Comparison of ENCODE assay signal across 35 cellular contexts in the genomic region with DNA sequence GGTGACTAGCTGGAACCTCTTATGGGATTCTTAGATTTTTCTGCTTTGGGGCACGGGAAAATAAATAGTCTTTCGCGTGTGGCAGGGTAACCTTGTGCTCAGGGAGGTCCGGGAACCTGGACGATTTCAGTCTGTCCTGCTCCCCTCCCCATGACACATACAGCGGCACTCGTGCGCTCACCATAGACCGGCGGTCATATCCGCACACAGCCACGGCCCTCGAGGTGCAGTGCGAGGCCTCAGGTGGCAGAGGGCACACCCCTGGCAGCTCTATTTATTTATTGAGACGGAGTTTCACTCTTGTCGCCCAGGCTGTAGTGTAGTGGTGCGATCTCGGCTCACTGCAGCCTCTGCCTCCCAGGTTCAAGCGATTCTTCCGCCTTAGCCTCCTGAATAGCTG. TPM values are rescaled to one million over a fixed set of nuclear protein-coding genes. Genes with fewer than 3 reads are reported as not detected.
A peak's percentile ranks its signal among the peaks of the same experiment; 100 is the strongest.
DNase-seq lines count a peak whose midpoint lies in the region; ATAC-seq and TF ChIP-seq lines count a peak whose summit lies in the region.
"Had no signal": no experiment of that assay in that cellular context is flagged by ENCODE, and none has a peak within 500 bp of the region (broad histone marks: within the 10 kb centered on the region; RNA-seq: fewer than 3 reads in every experiment).

No MANE protein-coding gene starts in this region.

- no peaks in the 10 kb centered on the region for H3K9me3 Mint-ChIP-seq in activated naive CD4-positive, alpha-beta T cell treated with anti-CD3 and anti-CD28 coated beads, Interleukin-2, amount 10 ng/mL, durations not matched to agents 7 days and 5 days
- no peaks in the 10 kb centered on the region for H3K9me3 Mint-ChIP-seq in activated naive CD4-positive, alpha-beta T cell treated with anti-CD3 and anti-CD28 coated beads for 36 hours
- H3K9me3 Mint-ChIP-seq in type B pancreatic cell = no peaks in the 10 kb centered on the region
- H3K9me3 Mint-ChIP-seq: activated naive CD4-positive, alpha-beta T cell treated with anti-CD3 and anti-CD28 coated beads, Interleukin-2, amount 50 U/mL, for 24 hours; stimulated activated effector memory CD8-positive, alpha-beta T cell treated with anti-CD3 and anti-CD28 coated beads, Interleukin-12 subunit alpha, Interleukin-12 subunit beta, amount 100 ng/mL, for 72 hours; T-cell had no signal

- H2AFZ ChIP-seq in OCI-LY7 (ENCODE audit: low read length) = no peak overlapping the region
- H2AFZ ChIP-seq: GM23248 had no signal

- peaks cover 15% of the 10 kb centered on the region for H3K4me1 ChIP-seq in OCI-LY7 (ENCODE audit: insufficient read depth, low read length, poor library complexity, severe bottlenecking)
- H3K4me1 ChIP-seq: prostate gland, upper lobe of right lung had no signal

- H3K36me3 ChIP-seq in OCI-LY7 (ENCODE audit: insufficient read depth, low read length) = no peaks in the 10 kb centered on the region
- H3K36me3 ChIP-seq: breast epithelium, lower lobe of right lung, neutrophil, prostate gland, sigmoid colon, upper lobe of right lung had no signal

- no peaks in the 10 kb centered on the region for H3K9me2 ChIP-seq in OCI-LY7 (ENCODE audit: insufficient read depth, low read length)

- no peak overlapping the region for H3K27ac ChIP-seq in OCI-LY7 (ENCODE audit: low read depth, low read length, poor library complexity, severe bottlenecking)
- H3K27ac ChIP-seq: breast epithelium, C4-2B, epithelial cell of prostate, GM23248, lower lobe of right lung, neutrophil, prostate gland, RWPE1, sigmoid colon, upper lobe of right lung had no signal

- peak overlapping the region; percentile 69 for H3K27ac Mint-ChIP-seq in activated naive CD4-positive, alpha-beta T cell treated with anti-CD3 and anti-CD28 coated beads, Interleukin-2, amount 10 ng/mL, durations not matched to agents 7 days and 5 days
- no peak overlapping the region for H3K27ac Mint-ChIP-seq in activated naive CD4-positive, alpha-beta T cell treated with anti-CD3 and anti-CD28 coated beads for 36 hours
- H3K27ac Mint-ChIP-seq in type B pancreatic cell = no peak overlapping the region
- H3K27ac Mint-ChIP-seq: stimulated activated effector memory CD8-positive, alpha-beta T cell treated with anti-CD3 and anti-CD28 coated beads, Interleukin-12 subunit alpha, Interleukin-12 subunit beta, amount 100 ng/mL, for 72 hours; T-cell had no signal

- TF ChIP-seq CTCF in OCI-LY7 (conservative IDR thresholded peaks at IDR 0.05; ENCODE audit: low read length) (no peak), type B pancreatic cell (conservative IDR thresholded peaks at IDR 0.05) (no peak)

- H3K4me3 ChIP-seq in OCI-LY7 (ENCODE audit: low read depth, low read length, poor library complexity, severe bottlenecking) = no peak overlapping the region
- H3K4me3 ChIP-seq: breast epithelium, GM23248, lower lobe of right lung, prostate gland, sigmoid colon, upper lobe of right lung had no signal

- peaks cover 91% of the 10 kb centered on the region for H3K27me3 Mint-ChIP-seq in activated naive CD4-positive, alpha-beta T cell treated with anti-CD3 and anti-CD28 coated beads, Interleukin-2, amount 10 ng/mL, durations not matched to agents 7 days and 5 days
- peaks cover 62% of the 10 kb centered on the region for H3K27me3 Mint-ChIP-seq in activated naive CD4-positive, alpha-beta T cell treated with anti-CD3 and anti-CD28 coated beads for 36 hours (ENCODE audit: low read depth)
- peaks cover 80% of the 10 kb centered on the region for H3K27me3 Mint-ChIP-seq in type B pancreatic cell

- no peaks in the 10 kb centered on the region for H3K79me2 ChIP-seq in OCI-LY7 (ENCODE audit: insufficient read depth, low read depth, low read length)

- H3K36me3 Mint-ChIP-seq in activated naive CD4-positive, alpha-beta T cell treated with anti-CD3 and anti-CD28 coated beads, Interleukin-2, amount 10 ng/mL, durations not matched to agents 7 days and 5 days = no peaks in the 10 kb centered on the region
- H3K36me3 Mint-ChIP-seq in activated naive CD4-positive, alpha-beta T cell treated with anti-CD3 and anti-CD28 coated beads for 36 hours (ENCODE audit: low read depth) = no peaks in the 10 kb centered on the region
- H3K36me3 Mint-ChIP-seq in type B pancreatic cell = no peaks in the 10 kb centered on the region
- H3K36me3 Mint-ChIP-seq: activated naive CD4-positive, alpha-beta T cell treated with anti-CD3 and anti-CD28 coated beads, Interleukin-2, amount 50 U/mL, for 24 hours; T-cell had no signal

- CTCF ChIA-PET in activated naive CD4-positive, alpha-beta T cell treated with anti-CD3 and anti-CD28 coated beads, Interleukin-2, amount 10 ng/mL, durations not matched to agents 7 days and 5 days (lab: Charles Lee) = no interaction called here
- CTCF ChIA-PET in activated naive CD4-positive, alpha-beta T cell treated with anti-CD3 and anti-CD28 coated beads for 36 hours (lab: Charles Lee) = no interaction called here
- CTCF ChIA-PET in OCI-LY7 (lab: Charles Lee; ENCODE audit: unreplicated experiment) = no interaction called here

- no peaks in the 10 kb centered on the region for H3K9me3 ChIP-seq in OCI-LY7 (ENCODE audit: low read length)
- H3K9me3 ChIP-seq: breast epithelium, Caco-2, lower lobe of right lung, neutrophil, prostate gland, sigmoid colon, upper lobe of right lung had no signal

- DNase-seq in activated naive CD4-positive, alpha-beta T cell treated with anti-CD3 and anti-CD28 coated beads, Interleukin-2, amount 10 ng/mL, durations not matched to agents 7 days and 5 days = no peak
- DNase-seq in activated naive CD4-positive, alpha-beta T cell treated with anti-CD3 and anti-CD28 coated beads for 36 hours = no peak
- DNase-seq in OCI-LY7 (ENCODE audit: low spot score) (peak; percentile 16), type B pancreatic cell (ENCODE audit: extremely low spot score, unreplicated experiment) (no peak)
- DNase-seq: activated CD4-positive, alpha-beta T cell treated with anti-CD3 and anti-CD28 coated beads for 1 hour; amygdala; Caco-2; effector CD4-positive, alpha-beta T cell; GM23248; head of caudate nucleus; kidney glomerular epithelial cell; lower lobe of right lung; NCI-H1092 treated with DMSO at 0.1 percent for 48 hours; NCI-H1930; NCI-H2227 treated with DMSO at 0.1 percent for 48 hours; NCI-H526 treated with DMSO at 0.1 percent for 48 hours; sigmoid colon; stimulated activated CD4-positive, alpha-beta T cell treated with anti-CD3 and anti-CD28 coated beads, Interleukin-4, amount 100 ng/mL, for 24 hours; substantia nigra; T-cell; upper lobe of right lung had no signal

- ATAC-seq in esophagus mucosa (peak; percentile 29), HG02623 (IDR thresholded peaks at IDR 0.05; ENCODE audit: unreplicated experiment) (no peak), GM21390 (IDR thresholded peaks at IDR 0.05; ENCODE audit: unreplicated experiment) (no peak), HG03039 (IDR thresholded peaks at IDR 0.05; ENCODE audit: unreplicated experiment) (no peak)
- ATAC-seq: lower lobe of right lung; stimulated activated effector memory CD8-positive, alpha-beta T cell treated with anti-CD3 and anti-CD28 coated beads, Interleukin-12 subunit alpha, Interleukin-12 subunit beta, amount 100 ng/mL, for 72 hours; T-cell; upper lobe of right lung had no signal

- no TSS peak for BruUV-seq in OCI-LY7 (replicated peaks; lab: Mats Ljungman, UMichigan)

- intact Hi-C loops in activated naive CD4-positive, alpha-beta T cell treated with anti-CD3 and anti-CD28 coated beads for 36 hours (cut with micrococcal nuclease) = loop anchor here (5.0 kb wide), 1 partner anchor 289 kb away; no protein-coding TSS in a partner anchor
- intact Hi-C loops in OCI-LY7 (cut with micrococcal nuclease; ENCODE audit: unreplicated experiment) = no loop called here

- H3K4me2 ChIP-seq in OCI-LY7 (ENCODE audit: low read length) = no peak overlapping the region

- H4K20me1 ChIP-seq in OCI-LY7 (ENCODE audit: insufficient read depth, low read length) = no peaks in the 10 kb centered on the region

- no peak overlapping the region for H3K4me3 Mint-ChIP-seq in activated naive CD4-positive, alpha-beta T cell treated with anti-CD3 and anti-CD28 coated beads, Interleukin-2, amount 10 ng/mL, durations not matched to agents 7 days and 5 days
- H3K4me3 Mint-ChIP-seq in activated naive CD4-positive, alpha-beta T cell treated with anti-CD3 and anti-CD28 coated beads for 36 hours = no peak overlapping the region
- H3K4me3 Mint-ChIP-seq in type B pancreatic cell = peak overlapping the region; percentile 66
- H3K4me3 Mint-ChIP-seq: activated naive CD4-positive, alpha-beta T cell treated with anti-CD3 and anti-CD28 coated beads, Interleukin-2, amount 50 U/mL, for 24 hours; stimulated activated effector memory CD8-positive, alpha-beta T cell treated with anti-CD3 and anti-CD28 coated beads, Interleukin-12 subunit alpha, Interleukin-12 subunit beta, amount 100 ng/mL, for 72 hours had no signal

- peaks cover 6% of the 10 kb centered on the region for H3K4me1 Mint-ChIP-seq in activated naive CD4-positive, alpha-beta T cell treated with anti-CD3 and anti-CD28 coated beads, Interleukin-2, amount 10 ng/mL, durations not matched to agents 7 days and 5 days
- H3K4me1 Mint-ChIP-seq in activated naive CD4-positive, alpha-beta T cell treated with anti-CD3 and anti-CD28 coated beads for 36 hours (ENCODE audit: low read depth) = peaks cover 12% of the 10 kb centered on the region
- H3K4me1 Mint-ChIP-seq in type B pancreatic cell (ENCODE audit: unreplicated experiment) = peaks cover 4% of the 10 kb centered on the region
- H3K4me1 Mint-ChIP-seq: stimulated activated effector memory CD8-positive, alpha-beta T cell treated with anti-CD3 and anti-CD28 coated beads, Interleukin-12 subunit alpha, Interleukin-12 subunit beta, amount 100 ng/mL, for 72 hours had no signal

- POLR2A ChIA-PET in OCI-LY7 (lab: Charles Lee) = interaction anchor here (0.7 kb wide), 1 partner anchor 9 kb away, joined by 4 read pairs; no protein-coding TSS in a partner anchor

RNA-seq across cellular contexts. Expression of gene ONECUT3, which starts 3.0 kb away (rescaled TPM):
- total RNA-seq in activated naive CD4-positive, alpha-beta T cell treated with anti-CD3 and anti-CD28 coated beads for 36 hours = not detected
- not detected in 2 replicates for total RNA-seq in OCI-LY7 (2014; rRNA removed; shearing (Covaris generic))
- not detected in 2 replicates for total RNA-seq in OCI-LY7 (2022)
- not detected for total RNA-seq in esophagus mucosa
- total RNA-seq in type B pancreatic cell (ENCODE audit: low replicate concordance) = 0.94 and 5.9 TPM in 2 replicates
- total RNA-seq: breast epithelium, Caco-2, GM23248, lower lobe of right lung, mononuclear cell, prostate gland, sigmoid colon, SK-MEL-5, upper lobe of right lung had no signal

RNA-seq across cellular contexts. Expression of gene ATP8B3, which starts 55.8 kb away (rescaled TPM):
- 1 to 10 TPM; 6.1 to 8.4 TPM for total RNA-seq in activated naive CD4-positive, alpha-beta T cell treated with anti-CD3 and anti-CD28 coated beads for 36 hours
- total RNA-seq in OCI-LY7 (2014; rRNA removed; shearing (Covaris generic)) = 5.9 and 7.4 TPM in 2 replicates
- total RNA-seq in OCI-LY7 (2022) (19.3 and 21.2 TPM in 2 replicates), esophagus mucosa (1.8 TPM), type B pancreatic cell (ENCODE audit: low replicate concordance) (0.48 and 1.5 TPM in 2 replicates)
